In genomic region chr5:53084856-53085255, GRCh38 we compare ENCODE assay signal across 24 cellular contexts.
"Had no signal": no experiment of that assay in that cellular context is flagged by ENCODE, and none has a peak within 500 bp of the region (broad histone marks: within the 10 kb centered on the region; RNA-seq: fewer than 3 reads in every experiment).

No MANE protein-coding gene starts in this region.

- H3K4me3 ChIP-seq: esophagus muscularis mucosa, gastrocnemius medialis, heart right ventricle, neural progenitor cell, pancreas, stomach, thoracic aorta, transverse colon had no signal

- H3K36me3 ChIP-seq: gastrocnemius medialis, neural progenitor cell, pancreas, thoracic aorta, transverse colon had no signal

- H3K36me3 Mint-ChIP-seq: memory B cell; natural killer cell treated with Interleukin-12 subunit alpha and Interleukin-12 subunit beta and Interleukin-15 and Interleukin-18, amount 100 ng/mL, for 72 hours; neural progenitor cell had no signal

- H3K4me2 ChIP-seq: neural progenitor cell had no signal

- H3K27me3 ChIP-seq: esophagus muscularis mucosa, gastrocnemius medialis, heart right ventricle, neural progenitor cell, pancreas, stomach, transverse colon had no signal

- DNase-seq: effector memory CD8-positive, alpha-beta T cell; gastrocnemius medialis; heart right ventricle; hypothalamus; kidney glomerular epithelial cell; midbrain; nucleus accumbens; pancreas; right cardiac atrium; small intestine; stimulated activated CD4-positive, alpha-beta T cell treated with anti-CD3 and anti-CD28 coated beads, Interleukin-12 subunit alpha, Interleukin-12 subunit beta, amount 100 ng/mL, for 4 hours; stimulated activated naive CD4-positive, alpha-beta T cell; stomach; substantia nigra; transverse colon had no signal

- H2AFZ ChIP-seq: neural progenitor cell had no signal

- H3K4me1 ChIP-seq: gastrocnemius medialis, neural progenitor cell, pancreas, stomach, transverse colon had no signal

- H3K27ac Mint-ChIP-seq: dendritic cell treated with granulocyte-macrophage colony-stimulating factor and Interleukin-4, amounts not matched to agents 40 ng/mL and 50 ng/mL, for 4 days; effector memory CD8-positive, alpha-beta T cell; memory B cell; natural killer cell treated with Interleukin-12 subunit alpha and Interleukin-12 subunit beta and Interleukin-15 and Interleukin-18, amount 100 ng/mL, for 72 hours; neural progenitor cell; progenitor cell of endocrine pancreas had no signal

- H3K9ac ChIP-seq: neural progenitor cell had no signal

- H3K27me3 Mint-ChIP-seq: dendritic cell treated with granulocyte-macrophage colony-stimulating factor and Interleukin-4, amounts not matched to agents 40 ng/mL and 50 ng/mL, for 4 days; progenitor cell of endocrine pancreas had no signal

- H3K27ac ChIP-seq: epithelial cell of prostate, esophagus muscularis mucosa, gastrocnemius medialis, heart right ventricle, neural progenitor cell, pancreas, stomach, thoracic aorta, transverse colon had no signal

- H3K4me3 Mint-ChIP-seq: dendritic cell treated with granulocyte-macrophage colony-stimulating factor and Interleukin-4, amounts not matched to agents 40 ng/mL and 50 ng/mL, for 4 days; effector memory CD8-positive, alpha-beta T cell; memory B cell; natural killer cell treated with Interleukin-12 subunit alpha and Interleukin-12 subunit beta and Interleukin-15 and Interleukin-18, amount 100 ng/mL, for 72 hours; neural progenitor cell had no signal

- ATAC-seq: effector memory CD8-positive, alpha-beta T cell; gastrocnemius medialis; heart right ventricle; natural killer cell treated with Interleukin-12 subunit alpha and Interleukin-12 subunit beta and Interleukin-15 and Interleukin-18, amount 100 ng/mL, for 72 hours; pancreas; right cardiac atrium had no signal

- H3K9me3 Mint-ChIP-seq: dendritic cell treated with granulocyte-macrophage colony-stimulating factor and Interleukin-4, amounts not matched to agents 40 ng/mL and 50 ng/mL, for 4 days; effector memory CD8-positive, alpha-beta T cell; memory B cell; natural killer cell treated with Interleukin-12 subunit alpha and Interleukin-12 subunit beta and Interleukin-15 and Interleukin-18, amount 100 ng/mL, for 72 hours; neural progenitor cell had no signal

- FAIRE-seq: islet of Langerhans, pancreas, small intestine had no signal

- H3K4me1 Mint-ChIP-seq: neural progenitor cell had no signal

- H3K9me3 ChIP-seq: esophagus muscularis mucosa, gastrocnemius medialis, heart right ventricle, pancreas, stomach, thoracic aorta, transverse colon had no signal
